In genomic region chr14:64611358-64612020, GRCh38 we compare ENCODE assay signal across 12 cellular contexts.
A peak's percentile ranks its signal among the peaks of the same experiment; 100 is the strongest.
DNase-seq lines count a peak whose midpoint lies in the region; ATAC-seq, FAIRE-seq and TF ChIP-seq lines count a peak whose summit lies in the region.
"Had no signal": no experiment of that assay in that cellular context is flagged by ENCODE, and none has a peak within 500 bp of the region (broad histone marks: within the 10 kb centered on the region; RNA-seq: fewer than 3 reads in every experiment).

No MANE protein-coding gene starts in this region.

- WGBS in suprapubic skin, result 29% methylated on average over 1 of the region's 1 CpG

- H3K4me3 Mint-ChIP-seq in astrocyte (ENCODE audit: unreplicated experiment), result no peak overlapping the region
- H3K4me3 Mint-ChIP-seq: immature natural killer cell had no signal

- no peaks in the 10 kb centered on the region for H3K79me2 ChIP-seq in astrocyte (ENCODE audit: insufficient read depth, low read length)
- no peaks in the 10 kb centered on the region for H3K79me2 ChIP-seq in keratinocyte (ENCODE audit: control insufficient read depth, insufficient read depth, low read length)

- peaks cover 25% of the 10 kb centered on the region for H3K4me1 Mint-ChIP-seq in astrocyte (ENCODE audit: low read depth, unreplicated experiment)
- H3K4me1 Mint-ChIP-seq: immature natural killer cell had no signal

- H3K27me3 ChIP-seq in astrocyte (ENCODE audit: insufficient read depth, low read length) (no peaks in the 10 kb centered on the region), keratinocyte (ENCODE audit: control insufficient read depth, extremely low read depth, insufficient read depth, low read length) (no peaks in the 10 kb centered on the region), suprapubic skin (no peaks in the 10 kb centered on the region), MG63 (no peaks in the 10 kb centered on the region)
- H3K27me3 ChIP-seq: right lobe of liver had no signal

- dilution Hi-C loops in keratinocyte (cut with MboI; ENCODE audit: extremely low pct_ligation_motif_present, low sequenced_read_pairs), result no loop called here

- H3K4me3 ChIP-seq in astrocyte (ENCODE audit: insufficient read depth, low read depth, low read length), result no peak overlapping the region
- H3K4me3 ChIP-seq in keratinocyte (ENCODE audit: control insufficient read depth in 2 of 3, extremely low read depth in 1 of 3, insufficient read depth in 2 of 3, low read depth in 1 of 3, low read length in 3 of 3), result no peak overlapping the region
- H3K4me3 ChIP-seq in suprapubic skin, result no peak overlapping the region
- no peak overlapping the region for H3K4me3 ChIP-seq in MG63
- H3K4me3 ChIP-seq: K562, right lobe of liver had no signal

- TF ChIP-seq POLR2A in H54 (IDR thresholded peaks at IDR 0.05; ENCODE audit: low read depth, low read length), result no peak
- no peak for TF ChIP-seq POLR2A in suprapubic skin (IDR thresholded peaks at IDR 0.05)

- H3K27ac Mint-ChIP-seq in astrocyte (ENCODE audit: unreplicated experiment), result peak overlapping the region; percentile 31
- H3K27ac Mint-ChIP-seq: immature natural killer cell had no signal

- H3K9me3 Mint-ChIP-seq in astrocyte (ENCODE audit: unreplicated experiment), result no peaks in the 10 kb centered on the region
- H3K9me3 Mint-ChIP-seq: immature natural killer cell had no signal

- H4K20me1 ChIP-seq in astrocyte (ENCODE audit: insufficient read depth, low read length) (no peaks in the 10 kb centered on the region), keratinocyte (ENCODE audit: control insufficient read depth, extremely low read depth, insufficient read depth, low read length) (no peaks in the 10 kb centered on the region)

- no peaks in the 10 kb centered on the region for H3K9me3 ChIP-seq in astrocyte (ENCODE audit: insufficient read depth, low read depth, low read length)
- H3K9me3 ChIP-seq in keratinocyte (ENCODE audit: control insufficient read depth, low read depth, low read length), result no peaks in the 10 kb centered on the region
- H3K9me3 ChIP-seq in suprapubic skin, result no peaks in the 10 kb centered on the region
- no peaks in the 10 kb centered on the region for H3K9me3 ChIP-seq in MG63
- H3K9me3 ChIP-seq: right lobe of liver had no signal

- H2AFZ ChIP-seq in astrocyte (ENCODE audit: low read depth, low read length), result peak overlapping the region; percentile 7
- peak overlapping the region; percentile 37 for H2AFZ ChIP-seq in keratinocyte (ENCODE audit: control insufficient read depth, low read length)

- TF ChIP-seq EP300 in suprapubic skin (IDR thresholded peaks at IDR 0.05), result no peak

- H3K9me1 ChIP-seq in keratinocyte (ENCODE audit: control insufficient read depth, extremely low read depth, insufficient read depth, low read length), result no peaks in the 10 kb centered on the region

- FAIRE-seq in H54 (lab: Jason Lieb, UNC) (peak; percentile 41), astrocyte (lab: Jason Lieb, UNC) (no peak), keratinocyte (lab: Jason Lieb, UNC) (no peak)
- FAIRE-seq: K562 had no signal

- H3K9ac ChIP-seq in astrocyte (ENCODE audit: low read length) (no peak overlapping the region), keratinocyte (ENCODE audit: control insufficient read depth, extremely low read depth, insufficient read depth, low read length) (no peak overlapping the region)

- H3K36me3 Mint-ChIP-seq in astrocyte (ENCODE audit: low read depth, unreplicated experiment), result no peaks in the 10 kb centered on the region
- H3K36me3 Mint-ChIP-seq: immature natural killer cell had no signal

- ATAC-seq in HG02610 (IDR thresholded peaks at IDR 0.05; ENCODE audit: unreplicated experiment), result no peak
- ATAC-seq in HG02798 (IDR thresholded peaks at IDR 0.05; ENCODE audit: poor library complexity, unreplicated experiment), result no peak
- ATAC-seq: K562 had no signal

- TF ChIP-seq CTCF in astrocyte (IDR thresholded peaks at IDR 0.05; ENCODE audit: insufficient read depth, low read depth, low read length) (no peak), keratinocyte (optimal IDR thresholded peaks at IDR 0.05 in 1 of 3, IDR thresholded peaks at IDR 0.05 in 1 of 3, conservative IDR thresholded peaks at IDR 0.05 in 1 of 3; ENCODE audit: extremely low read depth in 1 of 3, insufficient read depth in 2 of 3, low read length in 3 of 3) (no peak), suprapubic skin (IDR thresholded peaks at IDR 0.05) (no peak)

- DNase-seq in H54 (ENCODE audit: insufficient read length, low spot score) (no peak), astrocyte (ENCODE audit: low read depth) (no peak), keratinocyte (ENCODE audit: low read depth, low spot score) (no peak), suprapubic skin (ENCODE audit: low spot score in 2 of 2) (no peak), foreskin melanocyte (no peak), MG63 (no peak)
- DNase-seq: immature natural killer cell; NK-92 treated with Interleukin-12 subunit alpha and Interleukin-12 subunit beta, amount 100 ng/mL, for 24 hours; right lobe of liver had no signal

- H3K36me3 ChIP-seq in astrocyte (ENCODE audit: insufficient read depth, low read length) (no peaks in the 10 kb centered on the region), keratinocyte (ENCODE audit: control insufficient read depth in 2 of 2, extremely low read depth in 1 of 2, insufficient read depth in 2 of 2, low read length in 2 of 2) (no peaks in the 10 kb centered on the region), suprapubic skin (no peaks in the 10 kb centered on the region), MG63 (no peaks in the 10 kb centered on the region)
- H3K36me3 ChIP-seq: right lobe of liver had no signal

- peaks cover 15% of the 10 kb centered on the region for H3K4me1 ChIP-seq in astrocyte (ENCODE audit: insufficient read depth, low read length)
- peaks cover 21% of the 10 kb centered on the region for H3K4me1 ChIP-seq in keratinocyte (ENCODE audit: control insufficient read depth, extremely low read depth, insufficient read depth, low read length)
- H3K4me1 ChIP-seq in suprapubic skin, result peaks cover 15% of the 10 kb centered on the region
- H3K4me1 ChIP-seq: right lobe of liver had no signal

- H3K4me2 ChIP-seq in astrocyte (ENCODE audit: low read length), result peak overlapping the region; percentile 43
- no peak overlapping the region for H3K4me2 ChIP-seq in keratinocyte (ENCODE audit: control insufficient read depth, extremely low read depth, insufficient read depth, low read depth, low read length)

- peak overlapping the region; percentile 48 for H3K27ac ChIP-seq in astrocyte (ENCODE audit: low read depth, low read length)
- peak overlapping the region; percentile 1 for H3K27ac ChIP-seq in keratinocyte (ENCODE audit: control insufficient read depth, insufficient read depth, low read length)
- H3K27ac ChIP-seq in suprapubic skin, result peak overlapping the region; percentile 6

- peaks cover under 1% of the 10 kb centered on the region for H3K27me3 Mint-ChIP-seq in astrocyte (ENCODE audit: low read depth, unreplicated experiment)
